12 cellular contexts compared by ENCODE assay signal in genomic region chr12:76519538-76519937, GRCh38. TPM values are rescaled to one million over a fixed set of nuclear protein-coding genes. Genes with fewer than 3 reads are reported as not detected.
DNase-seq lines count a peak whose midpoint lies in the region; ATAC-seq and TF ChIP-seq lines count a peak whose summit lies in the region.
"Had no signal": no experiment of that assay in that cellular context is flagged by ENCODE, and none has a peak within 500 bp of the region (broad histone marks: within the 10 kb centered on the region; RNA-seq: fewer than 3 reads in every experiment).

No MANE protein-coding gene starts in this region.

- no peak overlapping the region for H3K4me3 Mint-ChIP-seq in activated naive CD8-positive, alpha-beta T cell
- H3K4me3 Mint-ChIP-seq in natural killer cell = peak overlapping the region; percentile 1

- H3K27me3 Mint-ChIP-seq in activated naive CD8-positive, alpha-beta T cell = no peaks in the 10 kb centered on the region
- H3K27me3 Mint-ChIP-seq in natural killer cell (ENCODE audit: low read depth in 2 of 2) = no peaks in the 10 kb centered on the region

- intact Hi-C loops in natural killer cell (cut with micrococcal nuclease) (no loop called here), lower lobe of right lung (cut with DNase I) (no loop called here)

- TF ChIP-seq CTCF in natural killer cell (IDR thresholded peaks at IDR 0.05) (no peak), lower lobe of right lung (IDR thresholded peaks at IDR 0.05) (no peak)

- H3K9me3 Mint-ChIP-seq in activated naive CD8-positive, alpha-beta T cell (ENCODE audit: low read depth) = peaks cover 11% of the 10 kb centered on the region
- no peaks in the 10 kb centered on the region for H3K9me3 Mint-ChIP-seq in natural killer cell

- H3K9me3 ChIP-seq in lower lobe of right lung = no peaks in the 10 kb centered on the region
- H3K9me3 ChIP-seq: right atrium auricular region had no signal

- H3K27ac Mint-ChIP-seq in activated naive CD8-positive, alpha-beta T cell = peak overlapping the region; percentile 48
- H3K27ac Mint-ChIP-seq in natural killer cell = peak overlapping the region; percentile 0 to 4

- no peak for DNase-seq in activated CD4-positive, CD25-positive, alpha-beta regulatory T cell treated with anti-CD3 and anti-CD28 coated beads, Interleukin-2, amount 50 U/mL, for 72 hours
- DNase-seq in KBM-7 (peak; percentile 93), natural killer cell (no peak), lower lobe of right lung (no peak)
- no peak for DNase-seq in stimulated activated naive CD4-positive, alpha-beta T cell (lab: John Stamatoyannopoulos, UW)
- DNase-seq: anterior cingulate cortex, left ventricle myocardium superior had no signal

- peak; percentile 28 to 70 for ATAC-seq in activated CD4-positive, CD25-positive, alpha-beta regulatory T cell treated with anti-CD3 and anti-CD28 coated beads, Interleukin-2, amount 50 U/mL, for 24 hours
- ATAC-seq in natural killer cell = peak; percentile 52 to 58 (median 54)
- ATAC-seq in HG03175 (IDR thresholded peaks at IDR 0.05; ENCODE audit: unreplicated experiment) = no peak
- ATAC-seq in lower lobe of right lung = no peak
- ATAC-seq: left ventricle myocardium superior had no signal

- no peaks in the 10 kb centered on the region for H3K27me3 ChIP-seq in lower lobe of right lung (ENCODE audit: low read depth)
- H3K27me3 ChIP-seq: right atrium auricular region had no signal

- no peak overlapping the region for H3K27ac ChIP-seq in lower lobe of right lung
- H3K27ac ChIP-seq: 22Rv1, right atrium auricular region had no signal

- H3K4me1 ChIP-seq in lower lobe of right lung = no peaks in the 10 kb centered on the region
- H3K4me1 ChIP-seq: right atrium auricular region had no signal

- H3K4me1 Mint-ChIP-seq in activated naive CD8-positive, alpha-beta T cell (ENCODE audit: low read depth) = peaks cover 67% of the 10 kb centered on the region
- peaks cover 72 to 75% of the 10 kb centered on the region in 2 donors for H3K4me1 Mint-ChIP-seq in natural killer cell

- no peaks in the 10 kb centered on the region for H3K36me3 ChIP-seq in lower lobe of right lung
- H3K36me3 ChIP-seq: right atrium auricular region had no signal

- in situ Hi-C loops in KBM-7 (cut with MboI; ENCODE audit: low pct_unique_long_range_greater_than_20kb, low sequenced_read_pairs) = no loop called here

- no peak overlapping the region for H3K4me3 ChIP-seq in lower lobe of right lung
- H3K4me3 ChIP-seq: right atrium auricular region had no signal

- peaks cover 62% of the 10 kb centered on the region for H3K36me3 Mint-ChIP-seq in activated naive CD8-positive, alpha-beta T cell
- no peaks in the 10 kb centered on the region for H3K36me3 Mint-ChIP-seq in natural killer cell

RNA-seq across cellular contexts. Expression of gene OSBPL8, which starts 40.0 kb away (rescaled TPM):
- total RNA-seq in natural killer cell (100 to 1,000 TPM; 133 to 154 (median 138) TPM), lower lobe of right lung (82.7 TPM)

Comparison
In these comparisons a context has a peak if more than half of its experiments do, and no peak if none do; other contexts are left out.
1. ATAC-seq: peak in activated CD4-positive, CD25-positive, alpha-beta regulatory T cell treated with anti-CD3 and anti-CD28 coated beads, Interleukin-2, amount 50 U/mL, for 24 hours (2 of 2) and natural killer cell (3 of 3); none in HG03175 (single experiment) and lower lobe of right lung (0 of 2).